10 cellular contexts compared by ENCODE assay signal in the genomic region with DNA sequence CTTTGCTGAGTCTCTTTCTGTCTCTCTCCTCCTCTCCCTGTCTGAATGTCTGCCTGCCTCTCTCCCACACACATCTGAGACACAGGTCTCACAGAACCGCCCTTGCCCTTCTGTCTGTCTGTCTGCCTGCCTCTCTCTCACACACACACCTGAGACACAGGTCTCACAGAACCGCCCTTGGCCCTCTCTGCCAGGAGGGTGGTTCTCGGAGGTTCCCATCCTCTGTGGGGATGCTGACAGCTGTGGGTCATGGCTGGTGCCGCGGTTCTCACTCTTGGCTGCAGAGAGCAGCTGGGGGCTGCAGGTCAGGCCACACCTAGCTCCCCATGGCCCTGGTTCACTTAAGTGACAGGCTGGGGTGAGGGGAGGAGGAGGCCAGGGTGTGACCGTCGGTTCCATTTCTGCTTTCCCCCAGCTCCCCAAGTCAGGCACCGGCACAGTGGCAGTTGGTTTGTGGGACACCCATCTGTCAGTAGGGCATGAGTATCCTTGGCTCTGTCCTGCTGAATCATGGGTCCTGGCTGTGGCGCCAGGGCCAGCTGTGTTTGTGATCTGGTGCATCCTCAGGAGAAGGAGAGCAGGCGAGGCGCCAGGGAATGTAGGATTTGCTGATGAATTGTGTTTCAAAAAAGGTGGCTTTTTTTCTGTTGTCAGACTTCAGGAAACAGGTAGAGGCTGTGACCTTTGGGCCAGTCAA. TPM values are rescaled to one million over a fixed set of nuclear protein-coding genes. Genes with fewer than 3 reads are reported as not detected.
DNase-seq lines count a peak whose midpoint lies in the region; ATAC-seq, FAIRE-seq and TF ChIP-seq lines count a peak whose summit lies in the region.
"Had no signal": no experiment of that assay in that cellular context is flagged by ENCODE, and none has a peak within 500 bp of the region (broad histone marks: within the 10 kb centered on the region; RNA-seq: fewer than 3 reads in every experiment).

No MANE protein-coding gene starts in this region.

- H3K4me2 ChIP-seq in astrocyte (ENCODE audit: low read length) (no peak overlapping the region), smooth muscle cell (no peak overlapping the region)

- H3K4me3 ChIP-seq in astrocyte (ENCODE audit: insufficient read depth, low read depth, low read length) = no peak overlapping the region
- no peak overlapping the region for H3K4me3 ChIP-seq in WERI-Rb-1 (ENCODE audit: low read depth, low read length)
- H3K4me3 ChIP-seq in smooth muscle cell = no peak overlapping the region

- ATAC-seq in GM18511 (IDR thresholded peaks at IDR 0.05; ENCODE audit: unreplicated experiment) = no peak

- H3K27me3 ChIP-seq in astrocyte (ENCODE audit: insufficient read depth, low read length) (peaks cover 20% of the 10 kb centered on the region), WERI-Rb-1 (ENCODE audit: insufficient read depth, low read depth, severe bottlenecking) (peaks cover 5% of the 10 kb centered on the region), smooth muscle cell (ENCODE audit: low read depth) (peaks cover 58% of the 10 kb centered on the region)

- no peak overlapping the region for H2AFZ ChIP-seq in astrocyte (ENCODE audit: low read depth, low read length)
- H2AFZ ChIP-seq in smooth muscle cell (ENCODE audit: low read depth) = no peak overlapping the region

- H3K36me3 ChIP-seq in astrocyte (ENCODE audit: insufficient read depth, low read length) = no peaks in the 10 kb centered on the region
- H3K36me3 ChIP-seq in WERI-Rb-1 = no peaks in the 10 kb centered on the region
- no peaks in the 10 kb centered on the region for H3K36me3 ChIP-seq in smooth muscle cell (ENCODE audit: low read depth)

- H3K27ac Mint-ChIP-seq in activated CD4-positive, alpha-beta T cell treated with anti-CD3 and anti-CD28 coated beads, Interleukin-2, amount 10 ng/mL, durations not matched to agents 24 days and 14 days = peak overlapping the region; percentile 97
- H3K27ac Mint-ChIP-seq in astrocyte (ENCODE audit: unreplicated experiment) (no peak overlapping the region), progenitor cell of endocrine pancreas (peak overlapping the region; percentile 3)

- H3K27ac ChIP-seq in astrocyte (ENCODE audit: low read depth, low read length) = no peak overlapping the region
- no peak overlapping the region for H3K27ac ChIP-seq in WERI-Rb-1
- H3K27ac ChIP-seq in smooth muscle cell (ENCODE audit: low read depth) = no peak overlapping the region

- peaks cover 3% of the 10 kb centered on the region for H3K9me3 ChIP-seq in astrocyte (ENCODE audit: insufficient read depth, low read depth, low read length)
- no peaks in the 10 kb centered on the region for H3K9me3 ChIP-seq in WERI-Rb-1 (ENCODE audit: severe bottlenecking)
- H3K9me3 ChIP-seq in smooth muscle cell (replicated peaks; ENCODE audit: low read depth) = no peaks in the 10 kb centered on the region

- H4K20me1 ChIP-seq in astrocyte (ENCODE audit: insufficient read depth, low read length) (no peaks in the 10 kb centered on the region), smooth muscle cell (ENCODE audit: low read depth) (no peaks in the 10 kb centered on the region)

- H3K4me3 Mint-ChIP-seq in activated CD4-positive, alpha-beta T cell treated with anti-CD3 and anti-CD28 coated beads, Interleukin-2, amount 10 ng/mL, durations not matched to agents 24 days and 14 days = peak overlapping the region; percentile 97
- H3K4me3 Mint-ChIP-seq in astrocyte (ENCODE audit: unreplicated experiment) = peak overlapping the region; percentile 84
- peak overlapping the region; percentile 87 for H3K4me3 Mint-ChIP-seq in progenitor cell of endocrine pancreas (ENCODE audit: low read depth)

- DNase-seq in activated CD4-positive, alpha-beta T cell treated with anti-CD3 and anti-CD28 coated beads, Interleukin-2, amount 10 ng/mL, durations not matched to agents 24 days and 14 days = no peak
- DNase-seq in activated CD4-positive, alpha-beta T cell treated with anti-CD3 and anti-CD28 coated beads, Interleukin-2, amount 50 U/mL, for 4 hours = no peak
- DNase-seq in NCI-H2171 treated with DMSO at 0.1 percent for 48 hours (lab: John Stamatoyannopoulos, UW) (peak; percentile 84), astrocyte (ENCODE audit: low read depth) (no peak), progenitor cell of endocrine pancreas (ENCODE audit: low spot score, unreplicated experiment) (no peak), WERI-Rb-1 (no peak), smooth muscle cell (lab: John Stamatoyannopoulos, UW; ENCODE audit: unreplicated experiment) (no peak)

- 80% methylated on average over 11 of the region's 11 CpGs for WGBS in smooth muscle cell (ENCODE audit: low lambda C conversion rate)

- peaks cover 12% of the 10 kb centered on the region for H3K4me1 Mint-ChIP-seq in activated CD4-positive, alpha-beta T cell treated with anti-CD3 and anti-CD28 coated beads, Interleukin-2, amount 10 ng/mL, durations not matched to agents 24 days and 14 days
- peaks cover 1% of the 10 kb centered on the region for H3K4me1 Mint-ChIP-seq in astrocyte (ENCODE audit: low read depth, unreplicated experiment)
- peaks cover 5% of the 10 kb centered on the region for H3K4me1 Mint-ChIP-seq in progenitor cell of endocrine pancreas (ENCODE audit: low read depth)

- TF ChIP-seq CTCF in astrocyte (IDR thresholded peaks at IDR 0.05; ENCODE audit: insufficient read depth, low read depth, low read length) (no peak), progenitor cell of endocrine pancreas (IDR thresholded peaks at IDR 0.05; ENCODE audit: unreplicated experiment) (no peak), WERI-Rb-1 (IDR thresholded peaks at IDR 0.05; ENCODE audit: low read depth, low read length) (no peak), smooth muscle cell (IDR thresholded peaks at IDR 0.05; ENCODE audit: borderline replicate concordance, insufficient read depth, poor library complexity, severe bottlenecking) (no peak)

- H3K9me3 Mint-ChIP-seq in activated CD4-positive, alpha-beta T cell treated with anti-CD3 and anti-CD28 coated beads, Interleukin-2, amount 10 ng/mL, durations not matched to agents 24 days and 14 days = peaks cover 5% of the 10 kb centered on the region
- H3K9me3 Mint-ChIP-seq in astrocyte (ENCODE audit: unreplicated experiment) (peaks cover 2% of the 10 kb centered on the region), progenitor cell of endocrine pancreas (ENCODE audit: low read depth) (no peaks in the 10 kb centered on the region)

- H3K36me3 Mint-ChIP-seq in activated CD4-positive, alpha-beta T cell treated with anti-CD3 and anti-CD28 coated beads, Interleukin-2, amount 10 ng/mL, durations not matched to agents 24 days and 14 days (ENCODE audit: low read depth) = no peaks in the 10 kb centered on the region
- H3K36me3 Mint-ChIP-seq in astrocyte (ENCODE audit: low read depth, unreplicated experiment) (no peaks in the 10 kb centered on the region), progenitor cell of endocrine pancreas (ENCODE audit: insufficient read depth) (no peaks in the 10 kb centered on the region)

- H3F3A ChIP-seq in smooth muscle cell (ENCODE audit: low read depth) = no peaks in the 10 kb centered on the region

- peaks cover 21% of the 10 kb centered on the region for H3K27me3 Mint-ChIP-seq in activated CD4-positive, alpha-beta T cell treated with anti-CD3 and anti-CD28 coated beads, Interleukin-2, amount 10 ng/mL, durations not matched to agents 24 days and 14 days
- H3K27me3 Mint-ChIP-seq in astrocyte (ENCODE audit: low read depth, unreplicated experiment) (peaks cover 78% of the 10 kb centered on the region), progenitor cell of endocrine pancreas (peaks cover 68% of the 10 kb centered on the region)

- H3K9ac ChIP-seq in astrocyte (ENCODE audit: low read length) = no peak overlapping the region
- H3K9ac ChIP-seq in smooth muscle cell (ENCODE audit: low read depth) = no peak overlapping the region

- H3K79me2 ChIP-seq in astrocyte (ENCODE audit: insufficient read depth, low read length) (no peaks in the 10 kb centered on the region), smooth muscle cell (ENCODE audit: low read depth) (no peaks in the 10 kb centered on the region)

- FAIRE-seq in astrocyte (lab: Jason Lieb, UNC) = no peak

- intact Hi-C loops in activated CD4-positive, alpha-beta T cell treated with anti-CD3 and anti-CD28 coated beads, Interleukin-2, amount 10 ng/mL, durations not matched to agents 24 days and 14 days (cut with micrococcal nuclease) = loop anchor here (2.0 to 5.0 kb wide), 2 partner anchors 135 to 150 kb away; a partner anchor contains a TSS

- H3K4me1 ChIP-seq in astrocyte (ENCODE audit: insufficient read depth, low read length) (peaks cover 9% of the 10 kb centered on the region), smooth muscle cell (ENCODE audit: low read depth) (peaks cover 4% of the 10 kb centered on the region)

RNA-seq across cellular contexts. Expression of a gene that starts 42.3 kb away (rescaled TPM):
- 113 and 114 TPM in 2 replicates for total RNA-seq in activated CD4-positive, alpha-beta T cell treated with anti-CD3 and anti-CD28 coated beads, Interleukin-2, amount 10 ng/mL, durations not matched to agents 24 days and 14 days
- 131 TPM in 2 replicates for total RNA-seq in astrocyte
- 90.3 and 95.4 TPM in 2 replicates for total RNA-seq in progenitor cell of endocrine pancreas
- 86.3 and 127 TPM in 2 replicates for total RNA-seq in smooth muscle cell
- 125 and 135 TPM in 2 replicates for polyA plus RNA-seq in smooth muscle cell

RNA-seq across cellular contexts. Expression of a gene that starts 58.0 kb away (rescaled TPM):
- not detected in 2 replicates for total RNA-seq in activated CD4-positive, alpha-beta T cell treated with anti-CD3 and anti-CD28 coated beads, Interleukin-2, amount 10 ng/mL, durations not matched to agents 24 days and 14 days
- total RNA-seq in astrocyte (0.07 TPM in 2 replicates), progenitor cell of endocrine pancreas (not detected in 2 replicates), smooth muscle cell (not detected in 2 replicates)
- polyA plus RNA-seq in smooth muscle cell = not detected in 2 replicates
- total RNA-seq: dermis blood vessel endothelial cell, M059J had no signal
